Comparison of ENCODE assay signal across 25 cellular contexts in the genomic region with DNA sequence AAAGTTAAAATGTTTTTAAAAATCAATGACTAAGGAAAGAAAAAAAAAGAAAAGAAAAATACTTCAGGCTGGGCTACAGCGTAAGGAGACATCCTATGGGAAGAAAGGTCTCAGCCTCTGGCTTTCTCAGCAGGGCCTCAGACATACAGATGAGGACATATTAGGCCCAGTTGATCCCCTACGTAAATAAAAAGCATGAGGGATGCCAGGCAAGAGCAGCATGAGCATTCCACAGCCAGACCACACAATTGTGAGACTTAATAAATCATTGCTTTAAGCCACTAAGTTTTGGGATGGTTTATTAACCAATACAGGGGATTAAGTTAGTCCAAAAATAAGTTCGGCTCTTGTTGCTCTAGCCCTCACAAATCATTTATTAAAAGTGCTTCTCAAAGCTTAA.
DNase-seq lines count a peak whose midpoint lies in the region; ATAC-seq, FAIRE-seq and TF ChIP-seq lines count a peak whose summit lies in the region.
"Had no signal": no experiment of that assay in that cellular context is flagged by ENCODE, and none has a peak within 500 bp of the region (broad histone marks: within the 10 kb centered on the region; RNA-seq: fewer than 3 reads in every experiment).

No MANE protein-coding gene starts in this region.

- H3K4me3 ChIP-seq in mesenchymal stem cell (ENCODE audit: insufficient read depth in 1 of 2, low read depth in 1 of 2, low read length in 2 of 2) (no peak overlapping the region), smooth muscle cell (no peak overlapping the region)
- H3K4me3 ChIP-seq: K562, MG63 had no signal

- TF ChIP-seq CTCF in smooth muscle cell (IDR thresholded peaks at IDR 0.05; ENCODE audit: borderline replicate concordance, insufficient read depth, poor library complexity, severe bottlenecking): no peak

- H3K18ac ChIP-seq in mesenchymal stem cell (ENCODE audit: low read depth in 1 of 2, low read length in 2 of 2): no peak overlapping the region

- no peak overlapping the region for H4K8ac ChIP-seq in mesenchymal stem cell (ENCODE audit: low read length)

- DNase-seq in NCI-H82 (lab: John Stamatoyannopoulos, UW) (peak; percentile 21), NCI-H82 treated with DMSO at 0.1 percent for 48 hours (lab: John Stamatoyannopoulos, UW; ENCODE audit: unreplicated experiment) (no peak), brain pericyte (ENCODE audit: low read depth, low spot score) (peak; percentile 27), mesenchymal stem cell (peak; percentile 47), smooth muscle cell (lab: John Stamatoyannopoulos, UW; ENCODE audit: unreplicated experiment) (no peak), GM12892 (ENCODE audit: insufficient read length) (no peak)
- DNase-seq: AML-193; C1 segment of cervical spinal cord; Calu3; CD8-positive, alpha-beta memory T cell; DMS153; GOT3; MG63; NCI-H1417; NCI-H1694 treated with DMSO at 0.1 percent for 48 hours; NCI-H446 treated with DMSO at 0.1 percent for 48 hours; NK-92 treated with Interleukin-12 subunit alpha and Interleukin-12 subunit beta, amount 100 ng/mL, for 24 hours; SIG-M5 had no signal

- H3K9me3 ChIP-seq in mesenchymal stem cell (ENCODE audit: control insufficient read depth, low read length) (no peaks in the 10 kb centered on the region), smooth muscle cell (replicated peaks; ENCODE audit: low read depth) (no peaks in the 10 kb centered on the region)

- no peaks in the 10 kb centered on the region for H3K4me1 ChIP-seq in mesenchymal stem cell (ENCODE audit: control insufficient read depth, insufficient read depth, low read depth, low read length)
- no peaks in the 10 kb centered on the region for H3K4me1 ChIP-seq in smooth muscle cell (ENCODE audit: low read depth)

- no peak overlapping the region for H2AFZ ChIP-seq in mesenchymal stem cell (ENCODE audit: low read depth, low read length)
- no peak overlapping the region for H2AFZ ChIP-seq in smooth muscle cell (ENCODE audit: low read depth)

- peaks cover 4% of the 10 kb centered on the region for H3F3A ChIP-seq in smooth muscle cell (ENCODE audit: low read depth)

- 0% methylated on average over 1 of the region's 3 CpGs for WGBS in mesenchymal stem cell
- WGBS in smooth muscle cell (ENCODE audit: low lambda C conversion rate): 27% methylated on average over 3 of the region's 3 CpGs

- H3K27ac ChIP-seq in mesenchymal stem cell (ENCODE audit: low read length, poor library complexity, severe bottlenecking) (no peak overlapping the region), smooth muscle cell (ENCODE audit: low read depth) (peak overlapping the region; percentile 42)
- H3K27ac ChIP-seq: 22Rv1 had no signal

- H3K27me3 ChIP-seq in mesenchymal stem cell (ENCODE audit: control insufficient read depth in 1 of 2, insufficient read depth in 1 of 2, low read length in 2 of 2) (no peaks in the 10 kb centered on the region), smooth muscle cell (ENCODE audit: low read depth) (no peaks in the 10 kb centered on the region)
- H3K27me3 ChIP-seq: MG63 had no signal

- no peaks in the 10 kb centered on the region for H3K36me3 ChIP-seq in mesenchymal stem cell (ENCODE audit: control insufficient read depth in 1 of 2, insufficient read depth in 2 of 2, low read depth in 1 of 2, low read length in 2 of 2)
- no peaks in the 10 kb centered on the region for H3K36me3 ChIP-seq in smooth muscle cell (ENCODE audit: low read depth)
- H3K36me3 ChIP-seq: MG63 had no signal

- no peak overlapping the region for H3K4me2 ChIP-seq in mesenchymal stem cell (ENCODE audit: low read length, poor library complexity, severe bottlenecking)
- peak overlapping the region; percentile 42 for H3K4me2 ChIP-seq in smooth muscle cell

- H3K14ac ChIP-seq in mesenchymal stem cell (ENCODE audit: low read length in 2 of 2): no peak overlapping the region

- FAIRE-seq in GM12892 (lab: Jason Lieb, UNC): no peak
- FAIRE-seq: GM12891, K562 had no signal

- H3K9ac ChIP-seq in mesenchymal stem cell (ENCODE audit: low read length): no peak overlapping the region
- H3K9ac ChIP-seq in smooth muscle cell (ENCODE audit: low read depth): no peak overlapping the region

- no peaks in the 10 kb centered on the region for H4K20me1 ChIP-seq in smooth muscle cell (ENCODE audit: low read depth)

- H2BK5ac ChIP-seq in mesenchymal stem cell (ENCODE audit: low read depth, low read length, poor library complexity, severe bottlenecking): no peak overlapping the region

- H4K91ac ChIP-seq in mesenchymal stem cell (ENCODE audit: low read length): no peak overlapping the region

- no peak overlapping the region for H3K23ac ChIP-seq in mesenchymal stem cell (ENCODE audit: low read length in 2 of 2)

- H3K79me2 ChIP-seq in smooth muscle cell (ENCODE audit: low read depth): no peaks in the 10 kb centered on the region

- H2BK12ac ChIP-seq in mesenchymal stem cell (ENCODE audit: low read length in 2 of 2): no peak overlapping the region

- H3K4ac ChIP-seq in mesenchymal stem cell (ENCODE audit: low read depth in 1 of 2, low read length in 2 of 2): no peak overlapping the region

- no peak for TF ChIP-seq POLR2A in GM12892 (IDR thresholded peaks at IDR 0.05; ENCODE audit: low read depth, low read length)

- ATAC-seq in GM21447 (IDR thresholded peaks at IDR 0.05; ENCODE audit: unreplicated experiment) (no peak), HG03378 (IDR thresholded peaks at IDR 0.05; ENCODE audit: unreplicated experiment) (no peak)
- ATAC-seq: HCT116, K562, Panc1 had no signal

- H2BK15ac ChIP-seq in mesenchymal stem cell (ENCODE audit: low read depth, poor library complexity, severe bottlenecking): no peak overlapping the region

- no peak overlapping the region for H2AK5ac ChIP-seq in mesenchymal stem cell (ENCODE audit: low read length, severe bottlenecking)

- no peaks in the 10 kb centered on the region for H3K79me1 ChIP-seq in mesenchymal stem cell (replicated peaks; ENCODE audit: low read length, poor library complexity, severe bottlenecking)

- H2BK120ac ChIP-seq in mesenchymal stem cell (ENCODE audit: low read depth, low read length): no peak overlapping the region

Comparison
In these comparisons a context has a peak if more than half of its experiments do, and no peak if none do; other contexts are left out.
1. DNase-seq: peak in NCI-H82 (single experiment), brain pericyte (single experiment) and mesenchymal stem cell (single experiment); none in NCI-H82 treated with DMSO at 0.1 percent for 48 hours (single experiment), smooth muscle cell (single experiment) and GM12892 (single experiment).